Comparison of ENCODE assay signal across 19 cellular contexts in the genomic region with DNA sequence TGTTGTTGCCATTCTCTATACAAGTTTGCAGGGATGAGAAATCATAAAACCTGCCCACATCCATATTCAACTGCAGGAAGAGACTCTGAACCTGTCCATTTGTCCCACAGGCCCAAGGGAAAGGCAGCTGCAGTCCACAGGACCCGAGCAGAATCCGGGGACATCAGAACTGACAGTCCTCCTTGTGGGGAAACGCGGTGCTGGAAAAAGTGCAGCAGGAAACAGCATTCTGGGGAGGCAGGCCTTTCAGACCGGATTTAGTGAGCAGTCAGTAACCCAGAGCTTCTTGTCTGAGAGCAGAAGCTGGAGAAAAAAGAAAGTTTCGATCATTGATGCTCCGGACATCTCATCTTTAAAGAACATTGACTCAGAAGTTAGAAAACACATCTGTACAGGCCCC. TPM values are rescaled to one million over a fixed set of nuclear protein-coding genes. Genes with fewer than 3 reads are reported as not detected.
A peak's percentile ranks its signal among the peaks of the same experiment; 100 is the strongest.
DNase-seq lines count a peak whose midpoint lies in the region; ATAC-seq and TF ChIP-seq lines count a peak whose summit lies in the region.
"Had no signal": no experiment of that assay in that cellular context is flagged by ENCODE, and none has a peak within 500 bp of the region (broad histone marks: within the 10 kb centered on the region; RNA-seq: fewer than 3 reads in every experiment).

No MANE protein-coding gene starts in this region.

- peaks cover 91% of the 10 kb centered on the region for H3K4me1 Mint-ChIP-seq in activated naive CD4-positive, alpha-beta T cell treated with anti-CD3 and anti-CD28 coated beads, Interleukin-2, amount 50 U/mL, for 24 hours
- H3K4me1 Mint-ChIP-seq in CD4-positive, alpha-beta memory T cell = peaks cover 70 to 94% (median 84%) of the 10 kb centered on the region in 4 donors
- H3K4me1 Mint-ChIP-seq in GM23338 (peaks cover 3% of the 10 kb centered on the region; the same call in 1 of the 3 replicates), endothelial cell (ENCODE audit: unreplicated experiment) (peaks cover 55% of the 10 kb centered on the region)
- H3K4me1 Mint-ChIP-seq: B cell had no signal

- no peaks in the 10 kb centered on the region for H3K79me2 ChIP-seq in GM23338 (replicated peaks; ENCODE audit: insufficient read depth)

- POLR2A ChIA-PET in CD4-positive, alpha-beta memory T cell (lab: Charles Lee; ENCODE audit: partially characterized antibody) = interaction anchor here (0.9 to 31.1 kb wide), 7 partner anchors 0 to 89 kb away, joined by 3 to 1079 read pairs (median 6); partner anchors contain the start of genes GIMAP7 and GIMAP8

- no peaks in the 10 kb centered on the region for H3K27me3 ChIP-seq in CD4-positive, alpha-beta memory T cell (ENCODE audit: insufficient read depth, low read length)
- no peaks in the 10 kb centered on the region for H3K27me3 ChIP-seq in GM23338 (ENCODE audit: insufficient read depth)

- H2AFZ ChIP-seq in GM23338 = peak overlapping the region; percentile 18; the same call in 1 of the 2 replicates

- H3K36me3 ChIP-seq in CD4-positive, alpha-beta memory T cell (ENCODE audit: insufficient read depth, low read length) = peaks cover 45% of the 10 kb centered on the region
- no peaks in the 10 kb centered on the region for H3K36me3 ChIP-seq in GM23338 (ENCODE audit: insufficient read depth)
- H3K36me3 ChIP-seq: SJCRH30 had no signal

- intact Hi-C loops in CD4-positive, alpha-beta memory T cell (cut with micrococcal nuclease) = no loop called here

- no peak for TF ChIP-seq CTCF in GM23338 (conservative IDR thresholded peaks at IDR 0.05; ENCODE audit: low read depth in 2 of 2)
- TF ChIP-seq CTCF in endothelial cell (IDR thresholded peaks at IDR 0.05; ENCODE audit: unreplicated experiment) = no peak

- no peak for ATAC-seq in activated naive CD4-positive, alpha-beta T cell treated with anti-CD3 and anti-CD28 coated beads, Interleukin-2, amount 50 U/mL, for 72 hours
- ATAC-seq in GM23338 = no peak

- H3K27me3 Mint-ChIP-seq in activated naive CD4-positive, alpha-beta T cell treated with anti-CD3 and anti-CD28 coated beads, Interleukin-2, amount 50 U/mL, for 24 hours = no peaks in the 10 kb centered on the region
- no peaks in the 10 kb centered on the region for H3K27me3 Mint-ChIP-seq in CD4-positive, alpha-beta memory T cell
- H3K27me3 Mint-ChIP-seq in GM23338 (ENCODE audit: insufficient read depth, low read depth, poor library complexity) (peaks cover 5% of the 10 kb centered on the region), endothelial cell (ENCODE audit: unreplicated experiment) (peaks cover 8% of the 10 kb centered on the region)

- no peaks in the 10 kb centered on the region for H3F3A ChIP-seq in GM23338 (replicated peaks; ENCODE audit: low read depth)

- peaks cover 6% of the 10 kb centered on the region for H3K9me3 Mint-ChIP-seq in activated naive CD4-positive, alpha-beta T cell treated with anti-CD3 and anti-CD28 coated beads, Interleukin-2, amount 50 U/mL, for 24 hours
- H3K9me3 Mint-ChIP-seq in activated naive CD4-positive, alpha-beta T cell treated with anti-CD3 and anti-CD28 coated beads, Interleukin-2, amount 50 U/mL, for 72 hours = peaks cover 5 to 11% of the 10 kb centered on the region in 2 donors
- peaks cover 0 to 9% (median 4%) of the 10 kb centered on the region in 8 donors for H3K9me3 Mint-ChIP-seq in CD4-positive, alpha-beta memory T cell
- H3K9me3 Mint-ChIP-seq in GM23338 (peaks cover 3% of the 10 kb centered on the region; the same call in 2 of the 3 replicates), endothelial cell (ENCODE audit: unreplicated experiment) (peaks cover 5% of the 10 kb centered on the region)

- in situ Hi-C loops in ACHN (cut with HindIII; ENCODE audit: low pct_ligation_motif_present, low pct_unique_long_range_greater_than_20kb, low sequenced_read_pairs) = no loop called here

- peaks cover 42% of the 10 kb centered on the region for H3K9me2 ChIP-seq in GM23338 (ENCODE audit: insufficient read depth)

- CTCF ChIA-PET in CD4-positive, alpha-beta memory T cell (lab: Charles Lee; ENCODE audit: partially characterized antibody) = interaction anchor here (0.5 to 1.9 kb wide), 3 partner anchors 25 to 306 kb away, joined by 3 to 5 read pairs (median 3); no protein-coding TSS in a partner anchor

- peaks cover 84% of the 10 kb centered on the region for H3K4me1 ChIP-seq in CD4-positive, alpha-beta memory T cell (ENCODE audit: insufficient read depth, low read length)
- no peaks in the 10 kb centered on the region for H3K4me1 ChIP-seq in GM23338 (ENCODE audit: insufficient read depth)
- H3K4me1 ChIP-seq: SJCRH30 had no signal

- H3K27ac Mint-ChIP-seq in activated naive CD4-positive, alpha-beta T cell treated with anti-CD3 and anti-CD28 coated beads, Interleukin-2, amount 50 U/mL, for 24 hours = peak overlapping the region; percentile 85
- peak overlapping the region in 1 of 2 donors; percentile 31 for H3K27ac Mint-ChIP-seq in activated naive CD4-positive, alpha-beta T cell treated with anti-CD3 and anti-CD28 coated beads, Interleukin-2, amount 50 U/mL, for 72 hours
- peak overlapping the region; percentile 32 to 85 (median 71) for H3K27ac Mint-ChIP-seq in CD4-positive, alpha-beta memory T cell
- H3K27ac Mint-ChIP-seq in GM23338 (no peak overlapping the region), endothelial cell (ENCODE audit: unreplicated experiment) (no peak overlapping the region)
- H3K27ac Mint-ChIP-seq: B cell had no signal

- no peak for DNase-seq in activated naive CD4-positive, alpha-beta T cell treated with anti-CD3 and anti-CD28 coated beads, Interleukin-2, amount 50 U/mL, for 72 hours (ENCODE audit: low spot score in 2 of 2)
- DNase-seq in CD4-positive, alpha-beta memory T cell = no peak
- DNase-seq in GM23338 (ENCODE audit: low spot score) (peak; percentile 11), endothelial cell (ENCODE audit: low spot score) (no peak), NCI-H2171 (lab: John Stamatoyannopoulos, UW) (no peak), ACHN (no peak)
- DNase-seq in effector CD4-positive, alpha-beta T cell = no peak
- DNase-seq: DMS 273 treated with DMSO at 0.1 percent for 48 hours, GF-D8, GOT3, NCI-H187 treated with DMSO at 0.1 percent for 48 hours, NCI-H774, RPMI8226, SJCRH30 had no signal

- H3K27ac ChIP-seq in CD4-positive, alpha-beta memory T cell (ENCODE audit: low read depth, low read length) = no peak overlapping the region
- no peak overlapping the region for H3K27ac ChIP-seq in GM23338 (ENCODE audit: low read depth)
- H3K27ac ChIP-seq: SJCRH30 had no signal

- H3K4me2 ChIP-seq in GM23338 = no peak overlapping the region

- peaks cover 57% of the 10 kb centered on the region for H3K36me3 Mint-ChIP-seq in activated naive CD4-positive, alpha-beta T cell treated with anti-CD3 and anti-CD28 coated beads, Interleukin-2, amount 50 U/mL, for 24 hours
- H3K36me3 Mint-ChIP-seq in activated naive CD4-positive, alpha-beta T cell treated with anti-CD3 and anti-CD28 coated beads, Interleukin-2, amount 50 U/mL, for 72 hours = peaks cover 48 to 62% of the 10 kb centered on the region in 2 donors
- peaks cover 92 to 93% of the 10 kb centered on the region in 2 donors for H3K36me3 Mint-ChIP-seq in CD4-positive, alpha-beta memory T cell
- H3K36me3 Mint-ChIP-seq in GM23338 (ENCODE audit: low read depth) (no peaks in the 10 kb centered on the region), endothelial cell (ENCODE audit: low read depth, unreplicated experiment) (peaks cover 94% of the 10 kb centered on the region)

- H3K4me3 Mint-ChIP-seq in activated naive CD4-positive, alpha-beta T cell treated with anti-CD3 and anti-CD28 coated beads, Interleukin-2, amount 50 U/mL, for 24 hours = peak overlapping the region; percentile 34
- peak overlapping the region; percentile 3 to 61 (median 44) for H3K4me3 Mint-ChIP-seq in CD4-positive, alpha-beta memory T cell
- H3K4me3 Mint-ChIP-seq in GM23338 (no peak overlapping the region), endothelial cell (ENCODE audit: unreplicated experiment) (peak overlapping the region; percentile 45)
- H3K4me3 Mint-ChIP-seq: B cell had no signal

- H3K9me3 ChIP-seq in CD4-positive, alpha-beta memory T cell (ENCODE audit: control insufficient read depth in 1 of 2, low read length in 2 of 2) = no peaks in the 10 kb centered on the region
- H3K9me3 ChIP-seq: SJCRH30 had no signal

- H3K4me3 ChIP-seq in CD4-positive, alpha-beta memory T cell (ENCODE audit: low read length in 2 of 2) = no peak overlapping the region
- H3K4me3 ChIP-seq in GM23338 = no peak overlapping the region
- H3K4me3 ChIP-seq: SJCRH30 had no signal

- H4K20me1 ChIP-seq in GM23338 (replicated peaks; ENCODE audit: insufficient read depth) = no peaks in the 10 kb centered on the region

TF ChIP-seq in GM23338, 12 proteins besides CTCF, POLR2A, EP300 and RAD21 (continues in another document):
- TF ChIP-seq JUNB (IDR thresholded peaks at IDR 0.05; ENCODE audit: unreplicated experiment) (no peak), NANOG (IDR thresholded peaks at IDR 0.05; ENCODE audit: borderline replicate concordance) (no peak), STAT1 (IDR thresholded peaks at IDR 0.05; ENCODE audit: unreplicated experiment) (no peak), POLR2AphosphoS5 (IDR thresholded peaks at IDR 0.05; ENCODE audit: low read depth) (no peak), ZNF114 (CRISPR knock-in tag; IDR thresholded peaks at IDR 0.05) (no peak), EZH2 (IDR thresholded peaks at IDR 0.05; ENCODE audit: low read depth, unreplicated experiment) (no peak)

RNA-seq across cellular contexts. Expression of gene GIMAP8, which starts 23.5 kb away (rescaled TPM):
- total RNA-seq in activated naive CD4-positive, alpha-beta T cell treated with anti-CD3 and anti-CD28 coated beads, Interleukin-2, amount 50 U/mL, for 72 hours = 10 to 100 TPM; 13.5 to 17.7 TPM
- 10 to 100 TPM; 59.0 to 62.5 TPM for total RNA-seq in CD4-positive, alpha-beta memory T cell
- polyA plus RNA-seq in CD4-positive, alpha-beta memory T cell = 10 to 100 TPM in 1 of 2 donors, 1 to 10 TPM in 1; 9.8 to 39.9 TPM
- total RNA-seq in GM23338 (2014; rRNA removed; shearing (Covaris generic)) = not detected in 2 replicates
- 0.06 TPM in 1 of 2 replicates, not detected in the other for polyA plus RNA-seq in GM23338 (2016; fragmentation: Nextera tagmentation; extraction: Ambion mirVana)
- total RNA-seq in endothelial cell (ENCODE audit: unreplicated experiment) = 143 TPM
- total RNA-seq: Daoy, NCI-H460, SJCRH30 had no signal
- polyA plus RNA-seq: AG04450 had no signal

RNA-seq across cellular contexts. Expression of gene GIMAP7, which starts 40.8 kb away (rescaled TPM):
- total RNA-seq in activated naive CD4-positive, alpha-beta T cell treated with anti-CD3 and anti-CD28 coated beads, Interleukin-2, amount 50 U/mL, for 72 hours = 10 to 100 TPM; 32.2 to 79.9 TPM
- total RNA-seq in CD4-positive, alpha-beta memory T cell = 100 to 1,000 TPM; 464 to 476 TPM
- polyA plus RNA-seq in CD4-positive, alpha-beta memory T cell = 1,000 to 10,000 TPM in 1 of 2 donors, 100 to 1,000 TPM in 1; 557 to 1,096 TPM
- total RNA-seq in GM23338 (2014; rRNA removed; shearing (Covaris generic)) = not detected in 2 replicates
- polyA plus RNA-seq in GM23338 (2016; fragmentation: Nextera tagmentation; extraction: Ambion mirVana) = not detected in 2 replicates
- 2.2 TPM for total RNA-seq in endothelial cell (ENCODE audit: unreplicated experiment)
- total RNA-seq: Daoy, NCI-H460, SJCRH30 had no signal
- polyA plus RNA-seq: AG04450 had no signal

Comparison
In these comparisons a context has a peak if more than half of its experiments do, and no peak if none do; other contexts are left out.
1. H3K27ac Mint-ChIP-seq: peak in activated naive CD4-positive, alpha-beta T cell treated with anti-CD3 and anti-CD28 coated beads, Interleukin-2, amount 50 U/mL, for 24 hours (single experiment) and CD4-positive, alpha-beta memory T cell (7 of 7); none in GM23338 (single experiment) and endothelial cell (single experiment).
2. RNA of gene GIMAP8, which starts 23.5 kb away (total RNA-seq): 143 TPM in endothelial cell (single experiment), 59.0 to 62.5 TPM in CD4-positive, alpha-beta memory T cell and 13.5 to 17.7 TPM in activated naive CD4-positive, alpha-beta T cell treated with anti-CD3 and anti-CD28 coated beads, Interleukin-2, amount 50 U/mL, for 72 hours; not detected in GM23338; every median in the first group is over 10 times any median in the second.
3. RNA of gene GIMAP7, which starts 40.8 kb away (total RNA-seq): 464 to 476 TPM in CD4-positive, alpha-beta memory T cell and 32.2 to 79.9 TPM in activated naive CD4-positive, alpha-beta T cell treated with anti-CD3 and anti-CD28 coated beads, Interleukin-2, amount 50 U/mL, for 72 hours; 2.2 TPM in endothelial cell (single experiment) and not detected in GM23338; every median in the first group is over 10 times any median in the second.